In the genomic region with DNA sequence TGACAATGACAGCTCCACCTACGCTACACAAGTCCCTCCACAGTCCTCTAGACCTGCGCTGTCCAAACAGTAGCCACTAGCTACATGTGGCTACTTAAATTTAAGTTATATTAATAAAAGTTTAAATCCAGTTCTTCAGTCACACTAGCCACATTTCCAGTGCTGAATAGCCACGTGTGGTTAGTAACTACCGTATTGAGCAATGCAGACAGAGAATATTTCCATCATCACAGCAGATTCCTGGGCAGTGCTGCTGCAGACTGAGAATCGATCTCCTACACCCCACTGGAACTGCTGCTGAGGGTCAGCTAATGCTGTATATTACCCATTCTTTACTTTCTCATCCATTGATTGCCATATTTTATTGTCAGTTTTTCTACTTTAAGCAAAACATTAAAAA, we compare ENCODE assay signal across 30 cellular contexts. TPM values are rescaled to one million over a fixed set of nuclear protein-coding genes. Genes with fewer than 3 reads are reported as not detected.
DNase-seq lines count a peak whose midpoint lies in the region; FAIRE-seq and TF ChIP-seq lines count a peak whose summit lies in the region.
"Had no signal": no experiment of that assay in that cellular context is flagged by ENCODE, and none has a peak within 500 bp of the region (broad histone marks: within the 10 kb centered on the region; RNA-seq: fewer than 3 reads in every experiment).

No MANE protein-coding gene starts in this region.

- no peak for TF ChIP-seq POLR2A in GM12891 (IDR thresholded peaks at IDR 0.05; ENCODE audit: low read depth, low read length)

- H3K36me3 ChIP-seq in bronchial epithelial cell (ENCODE audit: control insufficient read depth, insufficient read depth, low read length) = no peaks in the 10 kb centered on the region
- peaks cover 3 to 4% of the 10 kb centered on the region in 2 donors for H3K36me3 ChIP-seq in kidney (ENCODE audit: control insufficient read depth in 1 of 2, insufficient read depth in 2 of 2, low read length in 2 of 2)
- H3K36me3 ChIP-seq: left lung had no signal

- H3K9ac ChIP-seq in kidney (ENCODE audit: low read length in 2 of 2) = no peak overlapping the region

- no peak for TF ChIP-seq CTCF in bronchial epithelial cell (IDR thresholded peaks at IDR 0.05; ENCODE audit: insufficient read depth, low read length, severe bottlenecking)
- TF ChIP-seq CTCF in foreskin fibroblast (IDR thresholded peaks at IDR 0.05; ENCODE audit: low read depth, low read length) = no peak
- no peak for TF ChIP-seq CTCF in kidney (IDR thresholded peaks at IDR 0.05; ENCODE audit: borderline replicate concordance, extremely low read depth, insufficient read depth)

- intact Hi-C loops in kidney (cut with DNase I) = no loop called here

- H3K27me3 ChIP-seq in bronchial epithelial cell (ENCODE audit: control insufficient read depth, insufficient read depth, low read length) = no peaks in the 10 kb centered on the region
- H3K27me3 ChIP-seq: foreskin keratinocyte, left lung had no signal

- no peaks in the 10 kb centered on the region for H3K9me3 ChIP-seq in kidney (ENCODE audit: control insufficient read depth in 1 of 2, low read length in 2 of 2)
- H3K9me3 ChIP-seq: left lung had no signal

- no peak overlapping the region for H3K4me3 ChIP-seq in bronchial epithelial cell (ENCODE audit: low read depth, low read length)
- no peak overlapping the region for H3K4me3 ChIP-seq in foreskin fibroblast (ENCODE audit: low read depth in 1 of 2, low read length in 2 of 2)
- H3K4me3 ChIP-seq in kidney (ENCODE audit: low read length in 2 of 2) = no peak overlapping the region
- H3K4me3 ChIP-seq: coronary artery, left lung, smooth muscle cell had no signal

- no peaks in the 10 kb centered on the region for H3K4me1 ChIP-seq in kidney (ENCODE audit: control insufficient read depth in 1 of 2, insufficient read depth in 1 of 2, low read depth in 1 of 2, low read length in 2 of 2)
- H3K4me1 ChIP-seq: foreskin keratinocyte, left lung had no signal

- no peak for FAIRE-seq in bronchial epithelial cell (lab: Jason Lieb, UNC)
- no peak for FAIRE-seq in GM12891 (lab: Jason Lieb, UNC)
- no peak for FAIRE-seq in kidney (lab: Jason Lieb, UNC)
- FAIRE-seq: GM19239 had no signal

- DNase-seq in AG20443 (ENCODE audit: low spot score) = peak; percentile 60
- DNase-seq in HuH-7 (ENCODE audit: low spot score) = peak; percentile 49
- peak; percentile 13 for DNase-seq in bronchial epithelial cell (ENCODE audit: low read depth)
- DNase-seq in foreskin fibroblast = peak; percentile 18 to 44
- no peak for DNase-seq in GM12891 (ENCODE audit: insufficient read length, low spot score)
- no peak for DNase-seq in kidney
- DNase-seq in anterior cingulate cortex (lab: John Stamatoyannopoulos, UW) = no peak
- DNase-seq: ACHN; activated CD4-positive, alpha-beta T cell treated with anti-CD3 and anti-CD28 coated beads for 1 hour; activated CD8-positive, alpha-beta T cell treated with anti-CD3 and anti-CD28 coated beads, Interleukin-2, amount 10 ng/mL, durations not matched to agents 7 days and 5 days; activated effector memory CD4-positive, alpha-beta T cell treated with anti-CD3 and anti-CD28 coated beads, Interleukin-2, amount 50 U/mL, for 16 hours; activated naive CD8-positive, alpha-beta T cell treated with anti-CD3 and anti-CD28 coated beads, Interleukin-2, amount 10 ng/mL, durations not matched to agents 7 days and 5 days; activated T-cell treated with anti-CD3 and anti-CD28 coated beads for 4 hours; Calu3; endodermal cell; foreskin keratinocyte; left lung; naive thymus-derived CD4-positive, alpha-beta T cell; NCI-H146; NCI-H526 treated with DMSO at 0.1 percent for 48 hours; occipital lobe; RPMI8226; substantia nigra; T-helper 1 cell had no signal

- no peak overlapping the region for H3K27ac ChIP-seq in kidney (ENCODE audit: low read depth in 2 of 2, low read length in 2 of 2)
- H3K27ac ChIP-seq: coronary artery, foreskin keratinocyte, left lung had no signal

TF ChIP-seq in GM12891, 5 proteins besides CTCF, POLR2A, EP300 and RAD21:
- TF ChIP-seq SPI1 (IDR thresholded peaks at IDR 0.05; ENCODE audit: low read depth, low read length) (no peak), POU2F2 (IDR thresholded peaks at IDR 0.05; ENCODE audit: low read depth, low read length) (no peak), PAX5 (IDR thresholded peaks at IDR 0.05; ENCODE audit: insufficient read depth, low read length, severe bottlenecking) (no peak), POLR2AphosphoS5 (IDR thresholded peaks at IDR 0.05; ENCODE audit: low read depth, low read length) (no peak), TAF1 (IDR thresholded peaks at IDR 0.05; ENCODE audit: low read depth, low read length) (no peak)

RNA-seq across cellular contexts. Expression of gene HDC, which starts 40.9 kb away (rescaled TPM):
- total RNA-seq in bronchial epithelial cell (not detected in 2 replicates), kidney (12.9 TPM)
- polyA plus RNA-seq in GM12891 (2012; ENCODE audit: low read depth, missing spikeins) = 0.12 TPM
- not detected for polyA plus RNA-seq in kidney (ENCODE audit: insufficient read depth, low read depth, low replicate concordance)
- total RNA-seq: Calu3, Daoy, foreskin keratinocyte, MCF 10A, occipital lobe, SK-MEL-5, smooth muscle cell had no signal
- polyA plus RNA-seq: foreskin keratinocyte; naive thymus-derived CD4-positive, alpha-beta T cell; smooth muscle cell had no signal

RNA-seq across cellular contexts. Expression of gene SLC27A2, which starts 42.6 kb away (rescaled TPM):
- total RNA-seq in bronchial epithelial cell (1.3 and 6.7 TPM in 2 replicates), kidney (26.5 TPM)
- 0.22 TPM for polyA plus RNA-seq in GM12891 (2012; ENCODE audit: low read depth, missing spikeins)
- polyA plus RNA-seq in kidney (ENCODE audit: insufficient read depth, low read depth, low replicate concordance) = 31.2 TPM
- polyA plus RNA-seq: smooth muscle cell had no signal

Comparison
In these comparisons a context has a peak if more than half of its experiments do, and no peak if none do; other contexts are left out.
1. DNase-seq: peak in AG20443 (single experiment), HuH-7 (single experiment), bronchial epithelial cell (single experiment) and foreskin fibroblast (2 of 2); none in GM12891 (single experiment), kidney (single experiment) and anterior cingulate cortex (0 of 58).
2. RNA of gene HDC, which starts 40.9 kb away (total RNA-seq): 12.9 TPM in kidney (single experiment); not detected in bronchial epithelial cell; every median in the first group is over 10 times any median in the second.